ENCODE assay signal across 8 cellular contexts in the genomic region with DNA sequence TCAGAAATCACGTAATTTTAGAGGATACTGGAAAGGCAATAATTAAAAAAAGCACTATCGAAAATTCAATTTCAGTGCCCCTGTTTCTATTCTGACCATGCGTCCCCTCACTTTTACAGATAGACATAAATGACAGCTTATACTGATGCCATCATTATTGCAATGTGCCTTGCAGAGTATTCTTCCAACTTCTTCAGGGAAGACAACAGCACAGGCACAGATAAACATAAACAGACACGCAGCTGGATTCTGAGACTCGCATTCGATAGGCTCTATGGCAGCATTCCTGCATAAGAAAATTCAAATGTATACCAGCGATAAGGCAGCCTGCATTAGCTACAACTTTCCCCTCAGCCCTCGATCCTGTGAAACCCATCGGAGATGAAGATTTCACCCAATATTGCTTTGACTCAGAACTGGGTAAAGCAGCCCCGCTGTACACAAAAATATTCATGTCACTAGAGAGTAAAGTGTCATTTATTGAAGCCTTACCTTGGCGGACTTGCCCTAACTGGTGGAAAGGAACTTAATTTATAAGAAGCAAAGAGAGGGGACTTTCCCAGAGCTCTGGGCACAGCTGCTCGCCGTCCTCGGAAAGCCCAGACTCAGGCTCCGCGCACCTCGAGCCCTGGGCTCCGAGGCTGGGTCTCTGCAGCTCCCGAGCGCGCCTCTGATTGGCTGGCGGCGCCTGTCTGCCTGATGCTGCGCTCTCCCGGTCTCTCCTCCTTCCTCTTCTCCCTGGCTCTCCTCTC. TPM values are rescaled to one million over a fixed set of nuclear protein-coding genes. Genes with fewer than 3 reads are reported as not detected.
DNase-seq lines count a peak whose midpoint lies in the region; ATAC-seq and TF ChIP-seq lines count a peak whose summit lies in the region.

A gene with protein sequence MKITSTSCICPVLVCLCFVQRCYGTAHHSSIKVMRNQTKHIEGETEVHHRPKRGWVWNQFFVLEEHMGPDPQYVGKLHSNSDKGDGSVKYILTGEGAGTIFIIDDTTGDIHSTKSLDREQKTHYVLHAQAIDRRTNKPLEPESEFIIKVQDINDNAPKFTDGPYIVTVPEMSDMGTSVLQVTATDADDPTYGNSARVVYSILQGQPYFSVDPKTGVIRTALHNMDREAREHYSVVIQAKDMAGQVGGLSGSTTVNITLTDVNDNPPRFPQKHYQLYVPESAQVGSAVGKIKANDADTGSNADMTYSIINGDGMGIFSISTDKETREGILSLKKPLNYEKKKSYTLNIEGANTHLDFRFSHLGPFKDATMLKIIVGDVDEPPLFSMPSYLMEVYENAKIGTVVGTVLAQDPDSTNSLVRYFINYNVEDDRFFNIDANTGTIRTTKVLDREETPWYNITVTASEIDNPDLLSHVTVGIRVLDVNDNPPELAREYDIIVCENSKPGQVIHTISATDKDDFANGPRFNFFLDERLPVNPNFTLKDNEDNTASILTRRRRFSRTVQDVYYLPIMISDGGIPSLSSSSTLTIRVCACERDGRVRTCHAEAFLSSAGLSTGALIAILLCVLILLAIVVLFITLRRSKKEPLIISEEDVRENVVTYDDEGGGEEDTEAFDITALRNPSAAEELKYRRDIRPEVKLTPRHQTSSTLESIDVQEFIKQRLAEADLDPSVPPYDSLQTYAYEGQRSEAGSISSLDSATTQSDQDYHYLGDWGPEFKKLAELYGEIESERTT (minus strand): TSS at position 607 of the 752 bp plus-strand sequence. CDS start 149,214 bp downstream, outside the sequence.

- no peak within 1 kb of the TSS for H3K27ac Mint-ChIP-seq in endothelial cell (ENCODE audit: unreplicated experiment)

- no peaks in the 10 kb centered on the region for H3K27me3 Mint-ChIP-seq in endothelial cell (ENCODE audit: unreplicated experiment)

- no peak within 1 kb of the TSS for H2AFZ ChIP-seq in Karpas-422 (ENCODE audit: low read length)

- H3K4me1 Mint-ChIP-seq in endothelial cell (ENCODE audit: unreplicated experiment): peaks cover 5% of the 10 kb centered on the region

- no peak for TF ChIP-seq CTCF in endothelial cell (IDR thresholded peaks at IDR 0.05; ENCODE audit: unreplicated experiment)

- ATAC-seq in GM19023 (IDR thresholded peaks at IDR 0.05; ENCODE audit: unreplicated experiment) (no peak), HG02981 (IDR thresholded peaks at IDR 0.05; ENCODE audit: unreplicated experiment) (no peak)

- no peaks in the 10 kb centered on the region for H3K9me2 ChIP-seq in Karpas-422 (replicated peaks; ENCODE audit: insufficient read depth, low read length)

- DNase-seq in HCEC 1CT: peak; percentile 84
- peak; percentile 65 for DNase-seq in NCI-H774 (lab: John Stamatoyannopoulos, UW)
- peak; percentile 69 for DNase-seq in endothelial cell (ENCODE audit: low spot score)
- DNase-seq in mucosa of gallbladder (ENCODE audit: low spot score): peak; percentile 45
- no peak for DNase-seq in activated naive CD4-positive, alpha-beta T cell treated with anti-CD3 and anti-CD28 coated beads, Interleukin-2, amount 50 U/mL, for 16 hours
- no peak for DNase-seq in Karpas-422

- no peak within 1 kb of the TSS for H3K4me3 ChIP-seq in Karpas-422 (ENCODE audit: low read length)

- H3K27me3 ChIP-seq in Karpas-422 (ENCODE audit: low read length): no peaks in the 10 kb centered on the region

- no peak within 1 kb of the TSS for H3K27ac ChIP-seq in Karpas-422 (ENCODE audit: low read length)

- H3K4me3 Mint-ChIP-seq in endothelial cell (ENCODE audit: unreplicated experiment): peak within 1 kb of the TSS; percentile 65

- H3K79me2 ChIP-seq in Karpas-422 (ENCODE audit: low read length): no peaks in the 10 kb centered on the region

- no peaks in the 10 kb centered on the region for H3K4me1 ChIP-seq in Karpas-422 (ENCODE audit: low read length)

- H3K4me2 ChIP-seq in Karpas-422 (ENCODE audit: low read depth, low read length, poor library complexity, severe bottlenecking): no peak within 1 kb of the TSS

- no peaks in the 10 kb centered on the region for H4K20me1 ChIP-seq in Karpas-422 (ENCODE audit: insufficient read depth, low read depth, low read length)

- no peak within 1 kb of the TSS for H3K9ac ChIP-seq in Karpas-422 (ENCODE audit: low read length)

- H3K36me3 Mint-ChIP-seq in endothelial cell (ENCODE audit: low read depth, unreplicated experiment): no peaks in the 10 kb centered on the region

- H3K9me3 Mint-ChIP-seq in endothelial cell (ENCODE audit: unreplicated experiment): no peaks in the 10 kb centered on the region

- no peaks in the 10 kb centered on the region for H3K36me3 ChIP-seq in Karpas-422 (ENCODE audit: insufficient read depth, low read length)

- peaks cover 25% of the 10 kb centered on the region for H3K9me3 ChIP-seq in Karpas-422 (ENCODE audit: low read length)

RNA-seq across cellular contexts. Expression of the gene that starts here (rescaled TPM):
- total RNA-seq in endothelial cell (ENCODE audit: unreplicated experiment) (0.33 TPM), mucosa of gallbladder (0.32 TPM)
- not detected in 2 replicates for total RNA-seq in Karpas-422 (2014; rRNA removed; shearing (Covaris generic); ENCODE audit: low replicate concordance)

Comparison
In these comparisons a context has a peak if more than half of its experiments do, and no peak if none do; other contexts are left out.
1. Peak in DNase-seq in endothelial cell; RNA of the gene not detected or under 1 TPM.
2. Peak in DNase-seq in mucosa of gallbladder; RNA of the gene not detected or under 1 TPM.
3. DNase-seq: peak in HCEC 1CT (single experiment) and NCI-H774 (single experiment); none in activated naive CD4-positive, alpha-beta T cell treated with anti-CD3 and anti-CD28 coated beads, Interleukin-2, amount 50 U/mL, for 16 hours (single experiment) and Karpas-422 (single experiment).